In genomic region chr18:76475450-76476203, GRCh38 we compare ENCODE assay signal across 1 cellular context.
TF ChIP-seq lines count a peak whose summit lies in the region.

No MANE protein-coding gene starts in this region.

TF ChIP-seq in H1, 55 proteins besides CTCF, POLR2A, EP300 and RAD21:
- TF ChIP-seq SP4 (IDR thresholded peaks at IDR 0.05; ENCODE audit: low read length) (no peak), KDM1A (IDR thresholded peaks at IDR 0.05; ENCODE audit: borderline replicate concordance, low read length) (no peak), MAFK (IDR thresholded peaks at IDR 0.05; ENCODE audit: low read depth, low read length) (no peak), PHF8 (conservative IDR thresholded peaks at IDR 0.05; ENCODE audit: low read depth, low read length) (no peak), SP1 (IDR thresholded peaks at IDR 0.05; ENCODE audit: low read depth, low read length) (no peak), ASH2L (IDR thresholded peaks at IDR 0.05; ENCODE audit: low read length) (no peak), CTBP2 (IDR thresholded peaks at IDR 0.05; ENCODE audit: borderline replicate concordance, insufficient read depth, insufficient read length, low read length) (no peak), SP2 (IDR thresholded peaks at IDR 0.05; ENCODE audit: low read length) (no peak), BCL11A (IDR thresholded peaks at IDR 0.05; ENCODE audit: low read depth in 2 of 2, low read length in 2 of 2) (no peak), ATF3 (IDR thresholded peaks at IDR 0.05; ENCODE audit: insufficient read depth, low read depth, low read length) (no peak), GABPA (IDR thresholded peaks at IDR 0.05; ENCODE audit: borderline replicate concordance, insufficient read depth, low read length) (no peak), EZH2 (IDR thresholded peaks at IDR 0.05; ENCODE audit: low read depth, low read length, severe bottlenecking) (no peak), SIN3A (conservative IDR thresholded peaks at IDR 0.05 in 1 of 2, IDR thresholded peaks at IDR 0.05 in 1 of 2; ENCODE audit: low read depth in 1 of 2, low read length in 2 of 2) (no peak), ATF2 (IDR thresholded peaks at IDR 0.05; ENCODE audit: low read length) (no peak), SRF (IDR thresholded peaks at IDR 0.05; ENCODE audit: low read depth, low read length) (no peak), ZNF274 (IDR thresholded peaks at IDR 0.05; ENCODE audit: borderline replicate concordance, extremely low read depth, low read length) (no peak)
